ENCODE assay signal across 9 cellular contexts in genomic region chr1:77533660-77534295, GRCh38.
DNase-seq lines count a peak whose midpoint lies in the region; ATAC-seq and TF ChIP-seq lines count a peak whose summit lies in the region.
"Had no signal": no experiment of that assay in that cellular context is flagged by ENCODE, and none has a peak within 500 bp of the region (broad histone marks: within the 10 kb centered on the region; RNA-seq: fewer than 3 reads in every experiment).

No MANE protein-coding gene starts in this region.

- ATAC-seq in HG03565 (IDR thresholded peaks at IDR 0.05; ENCODE audit: unreplicated experiment), result no peak

- H3K27me3 Mint-ChIP-seq in Caco-2 (ENCODE audit: insufficient read depth, unreplicated experiment), result no peaks in the 10 kb centered on the region

- H3K36me3 Mint-ChIP-seq in Caco-2 (ENCODE audit: insufficient read depth, unreplicated experiment), result no peaks in the 10 kb centered on the region

- no peak overlapping the region for H2BK120ac ChIP-seq in mesenchymal stem cell (ENCODE audit: low read depth, low read length)

- peak overlapping the region; percentile 66 to 77 for H3K18ac ChIP-seq in mesenchymal stem cell (ENCODE audit: low read depth in 1 of 2, low read length in 2 of 2)

- no peak overlapping the region for H3K14ac ChIP-seq in mesenchymal stem cell (ENCODE audit: low read length in 2 of 2)

- H3K4ac ChIP-seq in mesenchymal stem cell (ENCODE audit: low read depth in 1 of 2, low read length in 2 of 2), result peak overlapping the region in 1 of 2 experiments; percentile 80

- no peak overlapping the region for H3K4me2 ChIP-seq in mesenchymal stem cell (ENCODE audit: low read length, poor library complexity, severe bottlenecking)

- no peaks in the 10 kb centered on the region for H3K9me3 ChIP-seq in Caco-2
- no peaks in the 10 kb centered on the region for H3K9me3 ChIP-seq in HEK293 (ENCODE audit: control insufficient read depth, insufficient read depth, low read depth, low read length)
- no peaks in the 10 kb centered on the region for H3K9me3 ChIP-seq in effector memory CD4-positive, alpha-beta T cell (ENCODE audit: control insufficient read depth, low read length)
- H3K9me3 ChIP-seq in mesenchymal stem cell (ENCODE audit: control insufficient read depth, low read length), result no peaks in the 10 kb centered on the region

- no peaks in the 10 kb centered on the region for H3K36me3 ChIP-seq in Caco-2 (ENCODE audit: control insufficient read depth, insufficient read depth, low read length)
- no peaks in the 10 kb centered on the region for H3K36me3 ChIP-seq in HEK293 (ENCODE audit: control insufficient read depth in 2 of 2, insufficient read depth in 1 of 2, low read length in 2 of 2)
- no peaks in the 10 kb centered on the region for H3K36me3 ChIP-seq in effector memory CD4-positive, alpha-beta T cell (ENCODE audit: control insufficient read depth, insufficient read depth, low read length)
- H3K36me3 ChIP-seq in mesenchymal stem cell (ENCODE audit: control insufficient read depth in 1 of 2, insufficient read depth in 2 of 2, low read depth in 1 of 2, low read length in 2 of 2), result peaks cover 0 to 14% of the 10 kb centered on the region in 2 experiments

- H3K27ac Mint-ChIP-seq in Caco-2 (ENCODE audit: unreplicated experiment), result peak overlapping the region; percentile 51

- peak overlapping the region; percentile 91 to 94 for H2BK12ac ChIP-seq in mesenchymal stem cell (ENCODE audit: low read length in 2 of 2)

- intact Hi-C loops in Caco-2 (cut with micrococcal nuclease; ENCODE audit: unreplicated experiment), result loop anchor here (1.0 to 10.0 kb wide), 2 partner anchors 89 to 385 kb away; no protein-coding TSS in a partner anchor

- peaks cover 3% of the 10 kb centered on the region for H3K79me1 ChIP-seq in mesenchymal stem cell (replicated peaks; ENCODE audit: low read length, poor library complexity, severe bottlenecking)

- no peak overlapping the region for H2BK15ac ChIP-seq in mesenchymal stem cell (ENCODE audit: low read depth, poor library complexity, severe bottlenecking)

- DNase-seq in Caco-2 (peak; percentile 39 to 48), NCI-H526 treated with DMSO at 0.1 percent for 48 hours (lab: John Stamatoyannopoulos, UW) (peak; percentile 15), mesenchymal stem cell (peak; percentile 67)
- DNase-seq in activated CD8-positive, alpha-beta memory T cell treated with anti-CD3 and anti-CD28 coated beads for 1 hour (ENCODE audit: extremely low read depth in 1 of 2, low read depth in 1 of 2), result peak; percentile 11 to 29
- DNase-seq in effector memory CD4-positive, alpha-beta T cell, result peak; percentile 12 to 42 (median 19)
- DNase-seq in stimulated activated CD8-positive, alpha-beta memory T cell treated with anti-CD3 and anti-CD28 coated beads, Interleukin-2, amount 100 ng/mL, for 48 hours (ENCODE audit: low read depth in 2 of 2), result peak; percentile 21 to 34

- H2AK5ac ChIP-seq in mesenchymal stem cell (ENCODE audit: low read length, severe bottlenecking), result peak overlapping the region; percentile 88

- TF ChIP-seq CTCF in Caco-2 (IDR thresholded peaks at IDR 0.05; ENCODE audit: insufficient read depth in 1 of 2, low read depth in 1 of 2, low read length in 1 of 2, severe bottlenecking in 1 of 2, unreplicated experiment in 1 of 2), result peak; percentile 46 to 55
- peak; percentile 23; the same call in 1 of the 2 replicates for TF ChIP-seq CTCF in HEK293 (tag by site-specific recombination; IDR thresholded peaks at IDR 0.05)

- no peak overlapping the region for H3K4me3 Mint-ChIP-seq in Caco-2 (ENCODE audit: unreplicated experiment)

- no peak overlapping the region for H3K27ac ChIP-seq in HEK293 (ENCODE audit: extremely low read depth, low read depth, low read length)
- no peak overlapping the region for H3K27ac ChIP-seq in effector memory CD4-positive, alpha-beta T cell (ENCODE audit: insufficient read depth, low read length, poor library complexity, severe bottlenecking)
- H3K27ac ChIP-seq in mesenchymal stem cell (ENCODE audit: low read length, poor library complexity, severe bottlenecking), result peak overlapping the region; percentile 65
- H3K27ac ChIP-seq: SK-N-MC had no signal

- BruUV-seq in Caco-2 (replicated peaks; lab: Mats Ljungman, UMichigan), result no TSS peak

- POLR2A ChIA-PET in Caco-2 (lab: Charles Lee), result no interaction called here
- POLR2A ChIA-PET in HEK293 (lab: Yijun Ruan, JAX), result interaction anchor here (0.7 to 1.4 kb wide), 2 partner anchors 79 to 471 kb away, joined by 3 read pairs; partner anchors contain the start of gene DNAJB4

- H3K27me3 ChIP-seq in Caco-2 (replicated peaks; ENCODE audit: control insufficient read depth, insufficient read depth, low read length) (no peaks in the 10 kb centered on the region), mesenchymal stem cell (ENCODE audit: control insufficient read depth in 1 of 2, insufficient read depth in 1 of 2, low read length in 2 of 2) (no peaks in the 10 kb centered on the region)
- H3K27me3 ChIP-seq in effector memory CD4-positive, alpha-beta T cell (replicated peaks; ENCODE audit: control insufficient read depth, insufficient read depth, low read length, poor library complexity, severe bottlenecking), result no peaks in the 10 kb centered on the region

- H3K4me1 ChIP-seq in Caco-2 (no peaks in the 10 kb centered on the region), HEK293 (ENCODE audit: control insufficient read depth, insufficient read depth, low read length) (no peaks in the 10 kb centered on the region), mesenchymal stem cell (ENCODE audit: control insufficient read depth, insufficient read depth, low read depth, low read length) (peaks cover 12% of the 10 kb centered on the region)
- H3K4me1 ChIP-seq in effector memory CD4-positive, alpha-beta T cell (ENCODE audit: control insufficient read depth, insufficient read depth, low read length, poor library complexity, severe bottlenecking), result no peaks in the 10 kb centered on the region

- no peak overlapping the region for H3K23ac ChIP-seq in mesenchymal stem cell (ENCODE audit: low read length in 2 of 2)

- H3K4me1 Mint-ChIP-seq in Caco-2 (ENCODE audit: low read depth, unreplicated experiment), result no peaks in the 10 kb centered on the region

- H4K8ac ChIP-seq in mesenchymal stem cell (ENCODE audit: low read length), result peak overlapping the region; percentile 24

- CTCF ChIA-PET in Caco-2 (lab: Charles Lee) (interaction anchor here (0.7 kb wide), 4 partner anchors 20 to 381 kb away, joined by 3 to 13 read pairs (median 4); no protein-coding TSS in a partner anchor), HEK293 (lab: Yijun Ruan, JAX) (interaction anchor here (0.6 to 2.9 kb wide), 29 partner anchors 8 to 1934 kb away, joined by 3 to 17 read pairs (median 4); no protein-coding TSS in a partner anchor)

- H3K9ac ChIP-seq in mesenchymal stem cell (ENCODE audit: low read length), result peak overlapping the region; percentile 39

- peak overlapping the region; percentile 78 for H4K91ac ChIP-seq in mesenchymal stem cell (ENCODE audit: low read length)

- 41% methylated on average over 10 of the region's 11 CpGs for WGBS in mesenchymal stem cell

- no peak overlapping the region for H2AFZ ChIP-seq in mesenchymal stem cell (ENCODE audit: low read depth, low read length)

- H3K4me3 ChIP-seq in Caco-2 (ENCODE audit: low read depth, low read length) (no peak overlapping the region), HEK293 (ENCODE audit: low read depth, low read length) (no peak overlapping the region), mesenchymal stem cell (ENCODE audit: insufficient read depth in 1 of 2, low read depth in 1 of 2, low read length in 2 of 2) (no peak overlapping the region)
- no peak overlapping the region for H3K4me3 ChIP-seq in effector memory CD4-positive, alpha-beta T cell (ENCODE audit: insufficient read depth, low read depth, low read length, poor library complexity, severe bottlenecking)
- H3K4me3 ChIP-seq: SK-N-MC had no signal

- H3K9me3 Mint-ChIP-seq in Caco-2 (ENCODE audit: unreplicated experiment), result no peaks in the 10 kb centered on the region

- H2BK5ac ChIP-seq in mesenchymal stem cell (ENCODE audit: low read depth, low read length, poor library complexity, severe bottlenecking), result peak overlapping the region; percentile 79

TF ChIP-seq in HEK293, 187 proteins besides CTCF, POLR2A, EP300 and RAD21 (continues in another document):
- peak; percentile 67; the same call in 1 of the 2 replicates for TF ChIP-seq ZNF660 (tag by site-specific recombination; IDR thresholded peaks at IDR 0.05)
- TF ChIP-seq ZNF654 (tag by site-specific recombination; IDR thresholded peaks at IDR 0.05; ENCODE audit: low read depth), result peak; percentile 38
- TF ChIP-seq ZNF645 (tag by site-specific recombination; IDR thresholded peaks at IDR 0.05), result no peak
- no peak for TF ChIP-seq ZNF48 (tag by site-specific recombination; IDR thresholded peaks at IDR 0.05)
- 0 out of 2 replicates have a peak, but pooled peaks have one; percentile 44 for TF ChIP-seq ZNF362 (tag by site-specific recombination; IDR thresholded peaks at IDR 0.05)

Comparison
In these comparisons a context has a peak if more than half of its experiments do, and no peak if none do; other contexts are left out.
1. DNase-seq: peak in every context shown above with its lines; median percentile 67 in mesenchymal stem cell; 44 in Caco-2; 28 in stimulated activated CD8-positive, alpha-beta memory T cell treated with anti-CD3 and anti-CD28 coated beads, Interleukin-2, amount 100 ng/mL, for 48 hours; 20 in activated CD8-positive, alpha-beta memory T cell treated with anti-CD3 and anti-CD28 coated beads for 1 hour; 19 in effector memory CD4-positive, alpha-beta T cell; 15 in NCI-H526 treated with DMSO at 0.1 percent for 48 hours.